ENCODE assay signal across 30 cellular contexts in genomic region chr12:104042580-104042979, GRCh38.
"Had no signal": no experiment of that assay in that cellular context is flagged by ENCODE, and none has a peak within 500 bp of the region (broad histone marks: within the 10 kb centered on the region; RNA-seq: fewer than 3 reads in every experiment).

No MANE protein-coding gene starts in this region.

- ATAC-seq: naive thymus-derived CD4-positive, alpha-beta T cell; natural killer cell; psoas muscle; right cardiac atrium; right lobe of liver; stimulated activated memory B cell treated with anti-CD40 and anti-IgM and Interleukin-4, amounts not matched to agents 10 μg/mL and 1 μg/mL and 100 μg/mL, for 72 hours; stimulated activated naive CD8-positive, alpha-beta T cell treated with anti-CD3 and anti-CD28 coated beads, Interleukin-15, amount 100 ng/mL, for 72 hours; stimulated activated naive CD8-positive, alpha-beta T cell treated with anti-CD3 and anti-CD28 coated beads, Interleukin-15, Interleukin-2, amounts not matched to agents 100 U/mL and 50 U/mL, for 24 hours; upper lobe of right lung had no signal

- H3K36me3 ChIP-seq: neural progenitor cell, neutrophil, ovary, right lobe of liver, spleen, suprapubic skin, tibial artery, transverse colon, upper lobe of right lung, uterus had no signal

- H3K9me3 ChIP-seq: neutrophil, ovary, psoas muscle, right lobe of liver, spleen, suprapubic skin, testis, tibial artery, transverse colon, upper lobe of right lung, uterus had no signal

- H3K4me1 ChIP-seq: parathyroid adenoma, right lobe of liver, spleen, suprapubic skin, upper lobe of right lung, uterus had no signal

- H3K27ac ChIP-seq: neural progenitor cell, neutrophil, ovary, parathyroid adenoma, psoas muscle, right lobe of liver, skin epidermis, spleen, suprapubic skin, testis, tibial artery, transverse colon, upper lobe of right lung, uterus had no signal

- H3K4me3 ChIP-seq: neural progenitor cell, ovary, psoas muscle, right lobe of liver, skin epidermis, smooth muscle cell, spleen, suprapubic skin, testis, tibial artery, transverse colon, upper lobe of right lung, uterus had no signal

- DNase-seq: naive thymus-derived CD4-positive, alpha-beta T cell; natural killer cell; nucleus accumbens; ovary; posterior cingulate gyrus; psoas muscle; right cardiac atrium; right lobe of liver; spleen; stimulated activated CD4-positive, alpha-beta T cell treated with anti-CD3 and anti-CD28 coated beads, Interleukin-12 subunit alpha, Interleukin-12 subunit beta, amount 100 ng/mL, for 4 hours; stimulated activated CD4-positive, alpha-beta T cell treated with anti-CD3 and anti-CD28 coated beads, Interleukin-1b, Interleukin-23, amount 100 ng/mL, for 48 hours; stimulated activated CD4-positive, alpha-beta T cell treated with anti-CD3 and anti-CD28 coated beads, Interleukin-4, amount 100 ng/mL, for 1 hour; stimulated activated CD4-positive, alpha-beta T cell treated with anti-CD3 and anti-CD28 coated beads, Interleukin-4, amount 100 ng/mL, for 4 hours; stimulated activated CD8-positive, alpha-beta memory T cell treated with anti-CD3 and anti-CD28 coated beads, Interleukin-4, amount 100 ng/mL, for 48 hours; stimulated activated naive CD4-positive, alpha-beta T cell; stimulated activated naive CD8-positive, alpha-beta T cell treated with anti-CD3 and anti-CD28 coated beads, Interleukin-15, amount 100 ng/mL, for 72 hours; stimulated activated naive CD8-positive, alpha-beta T cell treated with anti-CD3 and anti-CD28 coated beads, Interleukin-15, Interleukin-2, amounts not matched to agents 100 U/mL and 50 U/mL, for 24 hours; substantia nigra; testis; tibial artery; transverse colon; upper lobe of right lung; uterus had no signal
